Comparison of ENCODE assay signal across 18 cellular contexts in the genomic region with DNA sequence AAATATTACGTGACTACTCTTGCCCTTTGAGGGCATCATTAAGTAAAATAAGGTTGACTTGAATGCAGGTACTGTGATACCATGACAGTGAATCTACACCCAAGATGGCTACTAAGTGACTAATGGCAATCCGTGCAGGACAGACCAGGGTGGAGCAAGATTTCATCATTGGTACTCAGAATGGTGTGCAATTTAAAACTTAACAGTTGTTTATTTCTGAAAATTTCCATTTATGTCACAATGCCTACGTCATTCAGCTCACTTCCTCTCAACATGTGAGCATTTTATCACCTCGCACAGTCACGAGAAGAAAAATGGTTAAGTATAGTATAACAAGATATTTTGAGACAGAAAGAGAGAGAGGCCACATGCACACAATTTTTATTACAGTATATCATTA. TPM values are rescaled to one million over a fixed set of nuclear protein-coding genes. Genes with fewer than 3 reads are reported as not detected.
"Had no signal": no experiment of that assay in that cellular context is flagged by ENCODE, and none has a peak within 500 bp of the region (broad histone marks: within the 10 kb centered on the region; RNA-seq: fewer than 3 reads in every experiment).

No MANE protein-coding gene starts in this region.

- H3K4me3 ChIP-seq: lower lobe of right lung, ovary had no signal

- H3K36me3 ChIP-seq: brain microvascular endothelial cell, lower lobe of right lung, ovary had no signal

- H3K4me1 ChIP-seq: lower lobe of right lung had no signal

- H3K27me3 ChIP-seq: brain microvascular endothelial cell, ovary had no signal

- H3K27ac ChIP-seq: brain microvascular endothelial cell, lower lobe of right lung, ovary had no signal

- ATAC-seq: activated CD8-positive, alpha-beta T cell treated with anti-CD3 and anti-CD28 coated beads, Interleukin-2, amount 10 ng/mL, durations not matched to agents 7 days and 5 days; left colon; lower lobe of right lung; stimulated activated memory B cell treated with anti-CD40 and anti-IgM and Interleukin-4, amounts not matched to agents 10 μg/mL and 1 μg/mL and 100 μg/mL, for 72 hours; T-helper 17 cell; WTC11 had no signal

- FAIRE-seq: islet of Langerhans had no signal

- DNase-seq: activated CD4-positive, alpha-beta T cell treated with anti-CD3 and anti-CD28 coated beads for 48 hours; activated CD8-positive, alpha-beta memory T cell treated with anti-CD3 and anti-CD28 coated beads, Interleukin-2, amount 50 U/mL, for 4 hours; activated CD8-positive, alpha-beta T cell treated with anti-CD3 and anti-CD28 coated beads, Interleukin-2, amount 10 ng/mL, durations not matched to agents 7 days and 5 days; activated naive CD4-positive, alpha-beta T cell; activated naive CD8-positive, alpha-beta T cell treated with anti-CD3 and anti-CD28 coated beads, Interleukin-2, amount 10 ng/mL, durations not matched to agents 7 days and 5 days; anterior cingulate cortex; brain microvascular endothelial cell; cortex of kidney; effector CD4-positive, alpha-beta T cell; left colon; lower lobe of right lung; ovary; stimulated activated CD4-positive, alpha-beta T cell treated with anti-CD3 and anti-CD28 coated beads, Interleukin-12 subunit alpha, Interleukin-12 subunit beta, amount 100 ng/mL, for 4 hours; stimulated activated CD4-positive, alpha-beta T cell treated with anti-CD3 and anti-CD28 coated beads, Interleukin-2, amount 100 ng/mL, for 24 hours; T-helper 17 cell had no signal

- H3K9me3 ChIP-seq: lower lobe of right lung had no signal

RNA-seq across cellular contexts. Expression of a gene that starts 50.3 kb away (rescaled TPM):
- total RNA-seq: activated CD8-positive, alpha-beta T cell treated with anti-CD3 and anti-CD28 coated beads, Interleukin-2, amount 10 ng/mL, durations not matched to agents 7 days and 5 days; activated naive CD8-positive, alpha-beta T cell treated with anti-CD3 and anti-CD28 coated beads, Interleukin-2, amount 10 ng/mL, durations not matched to agents 7 days and 5 days had no signal
